ENCODE assay signal across 8 cellular contexts in the genomic region with DNA sequence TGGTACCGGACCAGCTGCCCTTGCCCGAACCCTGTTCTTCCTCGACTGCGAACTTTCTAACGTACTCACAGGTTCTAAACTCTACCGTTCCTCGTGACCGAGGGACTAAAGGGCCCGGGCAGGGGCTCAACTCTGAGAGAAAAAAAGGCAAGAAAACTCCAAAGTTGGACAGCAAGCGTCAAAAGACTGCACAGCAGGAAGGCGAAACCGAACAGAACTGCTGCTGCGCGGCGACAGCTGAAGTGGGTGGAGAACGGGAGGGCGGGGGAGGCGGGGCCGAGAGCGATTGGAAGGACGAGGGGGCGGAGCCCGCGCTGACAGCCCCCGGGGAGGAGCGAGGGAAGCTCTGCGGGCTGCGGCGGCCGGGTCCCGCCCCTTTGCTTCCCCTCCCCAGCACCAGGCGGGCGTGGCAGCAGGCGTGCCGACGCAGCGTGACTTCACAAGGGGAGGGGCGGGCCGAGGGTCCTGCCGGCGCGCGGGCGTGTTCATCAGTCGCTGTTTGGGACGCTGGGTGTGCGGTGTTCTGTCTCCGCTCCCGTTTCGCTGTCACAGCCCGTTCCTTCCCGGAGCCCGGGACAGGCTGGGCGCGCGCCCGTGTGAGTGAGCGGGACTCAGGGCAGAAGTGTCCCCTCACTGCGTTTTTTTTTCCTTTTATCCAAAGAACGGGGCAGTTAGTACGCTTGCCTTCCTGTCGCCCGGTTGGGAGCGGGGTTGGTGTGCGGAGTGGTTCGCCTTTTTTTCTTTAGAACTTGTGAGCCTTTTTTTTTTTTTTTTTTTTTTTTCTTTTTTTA. TPM values are rescaled to one million over a fixed set of nuclear protein-coding genes. Genes with fewer than 3 reads are reported as not detected.
DNase-seq lines count a peak whose midpoint lies in the region; ATAC-seq, FAIRE-seq and TF ChIP-seq lines count a peak whose summit lies in the region.

A gene with protein sequence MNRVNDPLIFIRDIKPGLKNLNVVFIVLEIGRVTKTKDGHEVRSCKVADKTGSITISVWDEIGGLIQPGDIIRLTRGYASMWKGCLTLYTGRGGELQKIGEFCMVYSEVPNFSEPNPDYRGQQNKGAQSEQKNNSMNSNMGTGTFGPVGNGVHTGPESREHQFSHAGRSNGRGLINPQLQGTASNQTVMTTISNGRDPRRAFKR (plus strand): TSS at position 491 of the 791 bp plus-strand sequence. CDS start 479 bp downstream, outside the sequence.

- H3K4me3 ChIP-seq in right atrium auricular region: peak within 1 kb of the TSS; percentile 62 to 66

- peaks cover 29% of the 10 kb centered on the region for H3K36me3 Mint-ChIP-seq in T-helper 2 cell treated with Interferon-gamma antibody and Interleukin-4, amounts not matched to agents 5 μg/mL and 100 μg/mL, for 36 hours (ENCODE audit: low read depth)

- TF ChIP-seq CTCF in right atrium auricular region (IDR thresholded peaks at IDR 0.05): no peak

- H3K27ac Mint-ChIP-seq in T-helper 2 cell treated with Interferon-gamma antibody and Interleukin-4, amounts not matched to agents 5 μg/mL and 100 μg/mL, for 36 hours: peak within 1 kb of the TSS; percentile 100

- H3K27me3 ChIP-seq in right atrium auricular region: no peaks in the 10 kb centered on the region

- H3K4me3 Mint-ChIP-seq in T-helper 2 cell treated with Interferon-gamma antibody and Interleukin-4, amounts not matched to agents 5 μg/mL and 100 μg/mL, for 36 hours: peak within 1 kb of the TSS; percentile 99

- no peaks in the 10 kb centered on the region for H3K27me3 Mint-ChIP-seq in T-helper 2 cell treated with Interferon-gamma antibody and Interleukin-4, amounts not matched to agents 5 μg/mL and 100 μg/mL, for 36 hours (ENCODE audit: low read depth)

- no peaks in the 10 kb centered on the region for H3K9me3 ChIP-seq in right atrium auricular region

- peaks cover 0 to 6% of the 10 kb centered on the region in 2 donors for H3K4me1 ChIP-seq in right atrium auricular region

- H3K4me1 Mint-ChIP-seq in T-helper 2 cell treated with Interferon-gamma antibody and Interleukin-4, amounts not matched to agents 5 μg/mL and 100 μg/mL, for 36 hours (ENCODE audit: low read depth): peaks cover 60% of the 10 kb centered on the region

- H3K9me3 Mint-ChIP-seq in T-helper 2 cell treated with Interferon-gamma antibody and Interleukin-4, amounts not matched to agents 5 μg/mL and 100 μg/mL, for 36 hours: peaks cover 4% of the 10 kb centered on the region

- peak; percentile 98 for FAIRE-seq in GM18507 (lab: Jason Lieb, UNC)
- FAIRE-seq in urothelium cell line (lab: Jason Lieb, UNC): peak; percentile 89

- peak within 1 kb of the TSS; percentile 93 to 95 for H3K27ac ChIP-seq in right atrium auricular region

- ATAC-seq in HG02973 (IDR thresholded peaks at IDR 0.05; ENCODE audit: unreplicated experiment): peak; percentile 67

- H3K36me3 ChIP-seq in right atrium auricular region: no peaks in the 10 kb centered on the region

- DNase-seq in GM18507 (ENCODE audit: extremely low spot score, insufficient read length, low read depth) (peak; percentile 88), NCI-H2029 (lab: John Stamatoyannopoulos, UW) (peak; percentile 94), anterior cingulate cortex (lab: John Stamatoyannopoulos, UW) (peak; percentile 64 to 100 (median 96)), right atrium auricular region (ENCODE audit: low spot score) (peak; percentile 98), pulmonary artery endothelial cell (ENCODE audit: low read depth, low spot score) (peak; percentile 94), urothelium cell line (ENCODE audit: low spot score) (peak; percentile 99)
- peak; percentile 96 for DNase-seq in T-helper 2 cell treated with Interferon-gamma antibody and Interleukin-4, amounts not matched to agents 5 μg/mL and 100 μg/mL, for 36 hours (ENCODE audit: low spot score)

RNA-seq across cellular contexts. Expression of the gene that starts here (rescaled TPM):
- total RNA-seq in right atrium auricular region (1 to 10 TPM; 2.2 to 6.0 TPM), pulmonary artery endothelial cell (40.8 and 42.5 TPM in 2 replicates)

Comparison
In these comparisons a context has a peak if more than half of its experiments do, and no peak if none do; other contexts are left out.
1. Peak in every context shown above with its lines: DNase-seq, ATAC-seq, H3K4me3 ChIP-seq and H3K27ac ChIP-seq.